ENCODE assay signal across 34 cellular contexts in genomic region chr3:51224283-51224682, GRCh38.
"Had no signal": no experiment of that assay in that cellular context is flagged by ENCODE, and none has a peak within 500 bp of the region (broad histone marks: within the 10 kb centered on the region; RNA-seq: fewer than 3 reads in every experiment).

No MANE protein-coding gene starts in this region.

- DNase-seq: Karpas-422, Kasumi-1, KG1, MG63, MM.1S, MV-4-11, NCI-H1048, NCI-H1092, NCI-H1092 treated with DMSO at 0.1 percent for 48 hours, NCI-H1105, NCI-H1105 treated with DMSO at 0.1 percent for 48 hours, NCI-H1417, NCI-H1417 treated with DMSO at 0.1 percent for 48 hours, NCI-H1436, NCI-H1436 treated with DMSO at 0.1 percent for 48 hours, NCI-H146, NCI-H1694, NCI-H1694 treated with DMSO at 0.1 percent for 48 hours, NCI-H187, NCI-H187 treated with DMSO at 0.1 percent for 48 hours, NCI-H1930, NCI-H2029, NCI-H2029 treated with DMSO at 0.1 percent for 48 hours, NCI-H2081, NCI-H2081 treated with DMSO at 0.1 percent for 48 hours, NCI-H2107, NCI-H2171, NCI-H2171 treated with DMSO at 0.1 percent for 48 hours, NCI-H2227 treated with DMSO at 0.1 percent for 48 hours, NCI-H226, NCI-H345, NCI-H446, NCI-H446 treated with DMSO at 0.1 percent for 48 hours, NCI-H510A had no signal
